Comparison of ENCODE assay signal across 1 cellular context in the genomic region with DNA sequence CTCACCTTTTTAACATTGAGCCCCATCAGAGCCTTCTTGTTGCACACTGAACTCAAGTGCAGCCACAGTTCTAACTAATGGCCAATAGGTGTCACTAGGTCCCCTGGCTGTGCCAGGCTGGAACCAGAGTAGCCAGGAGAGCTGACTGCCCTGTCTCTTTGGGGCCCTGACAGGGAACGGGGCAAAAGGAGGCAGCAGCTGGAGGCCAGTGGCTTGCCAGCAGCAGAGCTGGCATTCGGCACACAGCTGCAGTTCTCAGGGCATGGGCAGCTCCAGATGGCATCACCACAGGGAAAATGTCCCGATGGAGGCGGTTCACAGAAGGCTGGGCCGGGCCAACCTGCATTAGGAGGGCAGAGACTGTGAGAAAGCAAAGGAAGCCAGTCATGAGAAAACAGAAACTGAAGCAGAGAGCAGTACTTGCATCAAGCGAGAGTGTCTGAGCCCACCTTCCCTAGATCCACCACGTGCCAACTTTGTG.
TF ChIP-seq lines count a peak whose summit lies in the region.

No MANE protein-coding gene starts in this region.

TF ChIP-seq in GM23338, 12 proteins besides CTCF, POLR2A, EP300 and RAD21 (continued from another document):
- TF ChIP-seq, protein P1, sequence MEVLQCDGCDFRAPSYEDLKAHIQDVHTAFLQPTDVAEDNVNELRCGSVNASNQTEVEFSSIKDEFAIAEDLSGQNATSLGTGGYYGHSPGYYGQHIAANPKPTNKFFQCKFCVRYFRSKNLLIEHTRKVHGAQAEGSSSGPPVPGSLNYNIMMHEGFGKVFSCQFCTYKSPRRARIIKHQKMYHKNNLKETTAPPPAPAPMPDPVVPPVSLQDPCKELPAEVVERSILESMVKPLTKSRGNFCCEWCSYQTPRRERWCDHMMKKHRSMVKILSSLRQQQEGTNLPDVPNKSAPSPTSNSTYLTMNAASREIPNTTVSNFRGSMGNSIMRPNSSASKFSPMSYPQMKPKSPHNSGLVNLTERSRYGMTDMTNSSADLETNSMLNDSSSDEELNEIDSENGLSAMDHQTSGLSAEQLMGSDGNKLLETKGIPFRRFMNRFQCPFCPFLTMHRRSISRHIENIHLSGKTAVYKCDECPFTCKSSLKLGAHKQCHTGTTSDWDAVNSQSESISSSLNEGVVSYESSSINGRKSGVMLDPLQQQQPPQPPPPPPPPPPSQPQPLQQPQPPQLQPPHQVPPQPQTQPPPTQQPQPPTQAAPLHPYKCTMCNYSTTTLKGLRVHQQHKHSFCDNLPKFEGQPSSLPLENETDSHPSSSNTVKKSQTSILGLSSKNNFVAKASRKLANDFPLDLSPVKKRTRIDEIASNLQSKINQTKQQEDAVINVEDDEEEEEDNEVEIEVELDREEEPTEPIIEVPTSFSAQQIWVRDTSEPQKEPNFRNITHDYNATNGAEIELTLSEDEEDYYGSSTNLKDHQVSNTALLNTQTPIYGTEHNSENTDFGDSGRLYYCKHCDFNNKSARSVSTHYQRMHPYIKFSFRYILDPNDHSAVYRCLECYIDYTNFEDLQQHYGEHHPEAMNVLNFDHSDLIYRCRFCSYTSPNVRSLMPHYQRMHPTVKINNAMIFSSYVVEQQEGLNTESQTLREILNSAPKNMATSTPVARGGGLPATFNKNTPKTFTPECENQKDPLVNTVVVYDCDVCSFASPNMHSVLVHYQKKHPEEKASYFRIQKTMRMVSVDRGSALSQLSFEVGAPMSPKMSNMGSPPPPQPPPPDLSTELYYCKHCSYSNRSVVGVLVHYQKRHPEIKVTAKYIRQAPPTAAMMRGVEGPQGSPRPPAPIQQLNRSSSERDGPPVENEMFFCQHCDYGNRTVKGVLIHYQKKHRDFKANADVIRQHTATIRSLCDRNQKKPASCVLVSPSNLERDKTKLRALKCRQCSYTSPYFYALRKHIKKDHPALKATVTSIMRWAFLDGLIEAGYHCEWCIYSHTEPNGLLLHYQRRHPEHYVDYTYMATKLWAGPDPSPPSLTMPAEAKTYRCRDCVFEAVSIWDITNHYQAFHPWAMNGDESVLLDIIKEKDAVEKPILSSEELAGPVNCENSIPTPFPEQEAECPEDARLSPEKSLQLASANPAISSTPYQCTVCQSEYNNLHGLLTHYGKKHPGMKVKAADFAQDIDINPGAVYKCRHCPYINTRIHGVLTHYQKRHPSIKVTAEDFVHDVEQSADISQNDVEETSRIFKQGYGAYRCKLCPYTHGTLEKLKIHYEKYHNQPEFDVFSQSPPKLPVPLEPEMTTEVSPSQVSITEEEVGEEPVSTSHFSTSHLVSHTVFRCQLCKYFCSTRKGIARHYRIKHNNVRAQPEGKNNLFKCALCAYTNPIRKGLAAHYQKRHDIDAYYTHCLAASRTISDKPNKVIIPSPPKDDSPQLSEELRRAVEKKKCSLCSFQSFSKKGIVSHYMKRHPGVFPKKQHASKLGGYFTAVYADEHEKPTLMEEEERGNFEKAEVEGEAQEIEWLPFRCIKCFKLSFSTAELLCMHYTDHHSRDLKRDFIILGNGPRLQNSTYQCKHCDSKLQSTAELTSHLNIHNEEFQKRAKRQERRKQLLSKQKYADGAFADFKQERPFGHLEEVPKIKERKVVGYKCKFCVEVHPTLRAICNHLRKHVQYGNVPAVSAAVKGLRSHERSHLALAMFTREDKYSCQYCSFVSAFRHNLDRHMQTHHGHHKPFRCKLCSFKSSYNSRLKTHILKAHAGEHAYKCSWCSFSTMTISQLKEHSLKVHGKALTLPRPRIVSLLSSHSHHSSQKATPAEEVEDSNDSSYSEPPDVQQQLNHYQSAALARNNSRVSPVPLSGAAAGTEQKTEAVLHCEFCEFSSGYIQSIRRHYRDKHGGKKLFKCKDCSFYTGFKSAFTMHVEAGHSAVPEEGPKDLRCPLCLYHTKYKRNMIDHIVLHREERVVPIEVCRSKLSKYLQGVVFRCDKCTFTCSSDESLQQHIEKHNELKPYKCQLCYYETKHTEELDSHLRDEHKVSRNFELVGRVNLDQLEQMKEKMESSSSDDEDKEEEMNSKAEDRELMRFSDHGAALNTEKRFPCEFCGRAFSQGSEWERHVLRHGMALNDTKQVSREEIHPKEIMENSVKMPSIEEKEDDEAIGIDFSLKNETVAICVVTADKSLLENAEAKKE (CRISPR knock-in tag; IDR thresholded peaks at IDR 0.05): no peak
- TF ChIP-seq POLR2AphosphoS5 (IDR thresholded peaks at IDR 0.05; ENCODE audit: low read depth): no peak
- no peak for TF ChIP-seq NANOG (IDR thresholded peaks at IDR 0.05; ENCODE audit: borderline replicate concordance)
TF ChIP-seq in GM23338: peak in this region for 0.
